ENCODE assay signal across 1 cellular context in genomic region chr9:98410185-98410697, GRCh38.
TF ChIP-seq lines count a peak whose summit lies in the region.

No MANE protein-coding gene starts in this region.

TF ChIP-seq in liver, 16 proteins besides CTCF, POLR2A, EP300 and RAD21 (continued from another document):
- TF ChIP-seq, protein P1, sequence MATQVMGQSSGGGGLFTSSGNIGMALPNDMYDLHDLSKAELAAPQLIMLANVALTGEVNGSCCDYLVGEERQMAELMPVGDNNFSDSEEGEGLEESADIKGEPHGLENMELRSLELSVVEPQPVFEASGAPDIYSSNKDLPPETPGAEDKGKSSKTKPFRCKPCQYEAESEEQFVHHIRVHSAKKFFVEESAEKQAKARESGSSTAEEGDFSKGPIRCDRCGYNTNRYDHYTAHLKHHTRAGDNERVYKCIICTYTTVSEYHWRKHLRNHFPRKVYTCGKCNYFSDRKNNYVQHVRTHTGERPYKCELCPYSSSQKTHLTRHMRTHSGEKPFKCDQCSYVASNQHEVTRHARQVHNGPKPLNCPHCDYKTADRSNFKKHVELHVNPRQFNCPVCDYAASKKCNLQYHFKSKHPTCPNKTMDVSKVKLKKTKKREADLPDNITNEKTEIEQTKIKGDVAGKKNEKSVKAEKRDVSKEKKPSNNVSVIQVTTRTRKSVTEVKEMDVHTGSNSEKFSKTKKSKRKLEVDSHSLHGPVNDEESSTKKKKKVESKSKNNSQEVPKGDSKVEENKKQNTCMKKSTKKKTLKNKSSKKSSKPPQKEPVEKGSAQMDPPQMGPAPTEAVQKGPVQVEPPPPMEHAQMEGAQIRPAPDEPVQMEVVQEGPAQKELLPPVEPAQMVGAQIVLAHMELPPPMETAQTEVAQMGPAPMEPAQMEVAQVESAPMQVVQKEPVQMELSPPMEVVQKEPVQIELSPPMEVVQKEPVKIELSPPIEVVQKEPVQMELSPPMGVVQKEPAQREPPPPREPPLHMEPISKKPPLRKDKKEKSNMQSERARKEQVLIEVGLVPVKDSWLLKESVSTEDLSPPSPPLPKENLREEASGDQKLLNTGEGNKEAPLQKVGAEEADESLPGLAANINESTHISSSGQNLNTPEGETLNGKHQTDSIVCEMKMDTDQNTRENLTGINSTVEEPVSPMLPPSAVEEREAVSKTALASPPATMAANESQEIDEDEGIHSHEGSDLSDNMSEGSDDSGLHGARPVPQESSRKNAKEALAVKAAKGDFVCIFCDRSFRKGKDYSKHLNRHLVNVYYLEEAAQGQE (IDR thresholded peaks at IDR 0.05): no peak
